Comparison of ENCODE assay signal across 21 cellular contexts in the genomic region with DNA sequence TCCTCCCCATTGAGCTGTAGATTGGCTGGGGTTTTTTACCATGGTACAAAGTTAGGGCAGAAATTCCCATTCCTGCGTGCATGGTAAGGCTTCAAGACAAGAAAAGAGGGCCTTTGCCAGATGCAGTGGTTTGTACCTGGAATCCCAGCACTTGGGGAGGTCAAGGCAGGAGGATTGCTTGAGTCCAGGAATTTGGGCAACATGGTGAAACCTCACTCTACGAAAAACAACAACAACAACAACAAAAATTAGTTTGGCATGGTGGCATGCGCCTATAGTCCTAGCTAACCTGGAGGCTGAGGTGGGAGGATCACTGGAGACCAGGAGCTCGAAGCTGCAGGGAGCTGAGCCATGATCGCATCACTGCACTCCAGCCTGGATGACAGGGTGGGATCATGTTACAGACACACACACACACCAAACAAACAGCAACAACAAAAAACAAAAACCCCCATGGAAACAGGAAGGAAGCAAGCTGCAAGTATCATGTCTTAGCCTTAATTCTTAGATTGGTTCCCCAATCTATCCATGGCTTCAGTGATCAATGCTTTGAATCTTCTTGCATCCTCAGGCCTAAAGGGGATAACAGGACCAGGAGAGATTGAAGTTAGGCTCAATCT. TPM values are rescaled to one million over a fixed set of nuclear protein-coding genes. Genes with fewer than 3 reads are reported as not detected.
DNase-seq lines count a peak whose midpoint lies in the region; ATAC-seq, FAIRE-seq and TF ChIP-seq lines count a peak whose summit lies in the region.
"Had no signal": no experiment of that assay in that cellular context is flagged by ENCODE, and none has a peak within 500 bp of the region (broad histone marks: within the 10 kb centered on the region; RNA-seq: fewer than 3 reads in every experiment).

No MANE protein-coding gene starts in this region.

- H3K27me3 Mint-ChIP-seq in Caco-2 (ENCODE audit: insufficient read depth, unreplicated experiment) (no peaks in the 10 kb centered on the region), nephron progenitor cell (ENCODE audit: low read depth, poor library complexity) (peaks cover 9% of the 10 kb centered on the region), MCF 10A (ENCODE audit: insufficient read depth, unreplicated experiment) (no peaks in the 10 kb centered on the region)
- H3K27me3 Mint-ChIP-seq in activated CD4-positive, alpha-beta T cell treated with anti-CD3 and anti-CD28 coated beads, Interleukin-2, amount 10 ng/mL, durations not matched to agents 7 days and 5 days, result peaks cover 25% of the 10 kb centered on the region

- TF ChIP-seq POLR2A in A549 (IDR thresholded peaks at IDR 0.05; ENCODE audit: low read length), result no peak
- no peak for TF ChIP-seq POLR2A in Peyer's patch (IDR thresholded peaks at IDR 0.05)

- intact Hi-C loops in Caco-2 (cut with micrococcal nuclease; ENCODE audit: unreplicated experiment), result no loop called here
- intact Hi-C loops in MCF 10A (cut with micrococcal nuclease), result no loop called here

- H3K4me3 Mint-ChIP-seq in Caco-2 (ENCODE audit: unreplicated experiment) (no peak overlapping the region), nephron progenitor cell (no peak overlapping the region), MCF 10A (ENCODE audit: unreplicated experiment) (no peak overlapping the region)
- no peak overlapping the region for H3K4me3 Mint-ChIP-seq in activated CD4-positive, alpha-beta T cell treated with anti-CD3 and anti-CD28 coated beads, Interleukin-2, amount 10 ng/mL, durations not matched to agents 7 days and 5 days
- H3K4me3 Mint-ChIP-seq: activated CD4-positive, alpha-beta T cell treated with anti-CD3 and anti-CD28 coated beads for 36 hours; CD4-positive, CD25-positive, alpha-beta regulatory T cell; T-helper 1 cell treated with Interleukin-12 subunit alpha and Interleukin-12 subunit beta and Interleukin-4 antibody, amounts not matched to agents 30 μg/mL and 1 μg/mL, for 36 hours had no signal

- FAIRE-seq in A549 (lab: Jason Lieb, UNC), result peak; percentile 54
- FAIRE-seq: small intestine had no signal

- BruUV-seq in Caco-2 (replicated peaks; lab: Mats Ljungman, UMichigan), result no TSS peak
- BruUV-seq in MCF 10A (replicated peaks; lab: Mats Ljungman, UMichigan), result no TSS peak

- ATAC-seq in A549, result peak in 1 of 2 experiments; percentile 12; a peak in 1 of 6 replicates

- H3K4me3 ChIP-seq in A549 (no peak overlapping the region), Caco-2 (ENCODE audit: low read depth, low read length) (no peak overlapping the region), Peyer's patch (no peak overlapping the region)
- H3K4me3 ChIP-seq: cardiac muscle cell, psoas muscle had no signal

- H3K36me3 ChIP-seq in Caco-2 (ENCODE audit: control insufficient read depth, insufficient read depth, low read length) (no peaks in the 10 kb centered on the region), Peyer's patch (peaks cover 0 to 22% (median 0%) of the 10 kb centered on the region in 3 donors)

- DNase-seq in A549 (ENCODE audit: low read depth in 1 of 2, low spot score in 1 of 2) (no peak), Caco-2 (no peak), nephron progenitor cell (no peak), Peyer's patch (no peak), MCF 10A (ENCODE audit: unreplicated experiment) (no peak)
- DNase-seq in activated CD4-positive, alpha-beta T cell treated with anti-CD3 and anti-CD28 coated beads, Interleukin-2, amount 10 ng/mL, durations not matched to agents 7 days and 5 days, result no peak
- DNase-seq: activated naive CD4-positive, alpha-beta T cell treated with Interleukin-2 at 50 U/mL for 16 hours; amniotic stem cell; CD4-positive, CD25-positive, alpha-beta regulatory T cell; NCI-H146; NCI-H2171 treated with DMSO at 0.1 percent for 48 hours; NCI-H524 treated with DMSO at 0.1 percent for 48 hours; psoas muscle; small intestine; stimulated activated CD4-positive, alpha-beta T cell treated with anti-CD3 and anti-CD28 coated beads, Interleukin-2, amount 100 ng/mL, for 24 hours had no signal

- peaks cover 54% of the 10 kb centered on the region for H3K36me3 Mint-ChIP-seq in Caco-2 (ENCODE audit: insufficient read depth, unreplicated experiment)
- H3K36me3 Mint-ChIP-seq in nephron progenitor cell (ENCODE audit: low read depth), result peaks cover 28% of the 10 kb centered on the region
- peaks cover 25% of the 10 kb centered on the region for H3K36me3 Mint-ChIP-seq in activated CD4-positive, alpha-beta T cell treated with anti-CD3 and anti-CD28 coated beads, Interleukin-2, amount 10 ng/mL, durations not matched to agents 7 days and 5 days (ENCODE audit: low read depth)
- H3K36me3 Mint-ChIP-seq in MCF 10A (ENCODE audit: insufficient read depth, unreplicated experiment), result peaks cover 28% of the 10 kb centered on the region

- POLR2A ChIA-PET in A549 (lab: Yijun Ruan, JAX) (no interaction called here), Caco-2 (lab: Charles Lee) (interaction anchor here (0.7 kb wide), 1 partner anchor 37 kb away, joined by 3 read pairs; no protein-coding TSS in a partner anchor), MCF 10A (lab: Yijun Ruan, JAX) (interaction anchor here (1.0 kb wide), 2 partner anchors 21 to 302 kb away, joined by 4 to 5 read pairs; no protein-coding TSS in a partner anchor)
- POLR2A ChIA-PET in activated CD4-positive, alpha-beta T cell treated with anti-CD3 and anti-CD28 coated beads, Interleukin-2, amount 10 ng/mL, durations not matched to agents 7 days and 5 days (lab: Charles Lee), result interaction anchor here (0.5 kb wide), 1 partner anchor 1481 kb away, joined by 3 read pairs; no protein-coding TSS in a partner anchor

- WGBS in A549 (ENCODE audit: missing lambda C conversion rate), result 96% methylated on average over 5 of the region's 5 CpGs

- TF ChIP-seq CTCF in A549 (IDR thresholded peaks at IDR 0.05), result no peak
- no peak for TF ChIP-seq CTCF in Caco-2 (IDR thresholded peaks at IDR 0.05; ENCODE audit: insufficient read depth in 1 of 2, low read depth in 1 of 2, low read length in 1 of 2, severe bottlenecking in 1 of 2, unreplicated experiment in 1 of 2)
- TF ChIP-seq CTCF in nephron progenitor cell (IDR thresholded peaks at IDR 0.05), result no peak
- TF ChIP-seq CTCF in Peyer's patch (IDR thresholded peaks at IDR 0.05), result no peak
- TF ChIP-seq CTCF in MCF 10A (IDR thresholded peaks at IDR 0.05; ENCODE audit: unreplicated experiment), result no peak

- H3K27me3 ChIP-seq in Caco-2 (replicated peaks; ENCODE audit: control insufficient read depth, insufficient read depth, low read length) (no peaks in the 10 kb centered on the region), Peyer's patch (peaks cover 0 to 4% of the 10 kb centered on the region in 2 donors)
- H3K27me3 ChIP-seq: cardiac muscle cell had no signal

- H3K27ac ChIP-seq in A549, result no peak overlapping the region; a peak in 1 of 6 replicates
- peak overlapping the region; percentile 39 for H3K27ac ChIP-seq in cingulate gyrus (ENCODE audit: low read depth, low read length)
- no peak overlapping the region for H3K27ac ChIP-seq in Peyer's patch
- H3K27ac ChIP-seq: cardiac muscle cell, KMS-11 had no signal

- no peak overlapping the region for H3K4me2 ChIP-seq in A549
- H3K4me2 ChIP-seq: KMS-11 had no signal

- H3K4me1 ChIP-seq in A549 (peaks cover 22% of the 10 kb centered on the region), Caco-2 (peaks cover 7% of the 10 kb centered on the region), Peyer's patch (peaks cover 0 to 4% (median 0%) of the 10 kb centered on the region in 4 donors)

- no peak for TF ChIP-seq RAD21 in A549 (conservative IDR thresholded peaks at IDR 0.05 in 1 of 2, IDR thresholded peaks at IDR 0.05 in 1 of 2)

- H3K4me1 Mint-ChIP-seq in Caco-2 (ENCODE audit: low read depth, unreplicated experiment) (peaks cover 5% of the 10 kb centered on the region), nephron progenitor cell (peaks cover 9% of the 10 kb centered on the region), MCF 10A (ENCODE audit: insufficient read depth, unreplicated experiment) (peaks cover 8% of the 10 kb centered on the region)
- H3K4me1 Mint-ChIP-seq in activated CD4-positive, alpha-beta T cell treated with anti-CD3 and anti-CD28 coated beads, Interleukin-2, amount 10 ng/mL, durations not matched to agents 7 days and 5 days, result peaks cover 6% of the 10 kb centered on the region

- H3K9me3 Mint-ChIP-seq in Caco-2 (ENCODE audit: unreplicated experiment), result no peaks in the 10 kb centered on the region
- H3K9me3 Mint-ChIP-seq in nephron progenitor cell, result no peaks in the 10 kb centered on the region
- H3K9me3 Mint-ChIP-seq in activated CD4-positive, alpha-beta T cell treated with anti-CD3 and anti-CD28 coated beads, Interleukin-2, amount 10 ng/mL, durations not matched to agents 7 days and 5 days, result no peaks in the 10 kb centered on the region
- no peaks in the 10 kb centered on the region for H3K9me3 Mint-ChIP-seq in MCF 10A (ENCODE audit: unreplicated experiment)
- H3K9me3 Mint-ChIP-seq: activated T-cell treated with anti-CD3 and anti-CD28 coated beads, Interleukin-2, amount 50 U/mL, for 72 hours; CD4-positive, CD25-positive, alpha-beta regulatory T cell; T-helper 1 cell treated with Interleukin-12 subunit alpha and Interleukin-12 subunit beta and Interleukin-4 antibody, amounts not matched to agents 30 μg/mL and 1 μg/mL, for 36 hours had no signal

- CTCF ChIA-PET in A549 (lab: Yijun Ruan, JAX) (interaction anchor here (1.0 to 4.3 kb wide), 8 partner anchors 9 to 681 kb away, joined by 3 to 19 read pairs (median 5); no protein-coding TSS in a partner anchor), Caco-2 (lab: Charles Lee) (no interaction called here), MCF 10A (lab: Yijun Ruan, JAX) (interaction anchor here (0.6 to 0.9 kb wide), 2 partner anchors 11 to 79 kb away, joined by 3 read pairs; no protein-coding TSS in a partner anchor)
- CTCF ChIA-PET in activated CD4-positive, alpha-beta T cell treated with anti-CD3 and anti-CD28 coated beads, Interleukin-2, amount 10 ng/mL, durations not matched to agents 7 days and 5 days (lab: Charles Lee), result interaction anchor here (0.6 to 3.6 kb wide), 3 partner anchors 9 to 1160 kb away, joined by 3 to 10 read pairs (median 4); no protein-coding TSS in a partner anchor

- H3K9me3 ChIP-seq in A549, result no peaks in the 10 kb centered on the region
- H3K9me3 ChIP-seq in Caco-2, result no peaks in the 10 kb centered on the region
- no peaks in the 10 kb centered on the region for H3K9me3 ChIP-seq in Peyer's patch
- H3K9me3 ChIP-seq: psoas muscle had no signal

- TF ChIP-seq EP300 in A549 (IDR thresholded peaks at IDR 0.05), result no peak

- peak overlapping the region; percentile 31 for H3K27ac Mint-ChIP-seq in Caco-2 (ENCODE audit: unreplicated experiment)
- H3K27ac Mint-ChIP-seq in nephron progenitor cell, result peak overlapping the region; percentile 72
- no peak overlapping the region for H3K27ac Mint-ChIP-seq in activated CD4-positive, alpha-beta T cell treated with anti-CD3 and anti-CD28 coated beads, Interleukin-2, amount 10 ng/mL, durations not matched to agents 7 days and 5 days
- H3K27ac Mint-ChIP-seq in MCF 10A (ENCODE audit: low read depth, unreplicated experiment), result no peak overlapping the region
- H3K27ac Mint-ChIP-seq: T-helper 1 cell treated with Interleukin-12 subunit alpha and Interleukin-12 subunit beta and Interleukin-4 antibody, amounts not matched to agents 30 μg/mL and 1 μg/mL, for 36 hours had no signal

RNA-seq across cellular contexts. Expression of a gene that starts 5.5 kb away (rescaled TPM):
- 18.8 and 22.0 TPM in 2 replicates for polyA plus RNA-seq in A549 (2011; rRNA removed)
- polyA plus RNA-seq in A549 (2012; cell fraction: cytosol; rRNA removed), result 24.6 and 37.8 TPM in 2 replicates
- polyA plus RNA-seq in A549 (2012; cell fraction: nucleus; rRNA removed), result 31.1 and 32.6 TPM in 2 replicates
- polyA plus RNA-seq in A549 (2017; fragmentation: RNase III; extraction: RNeasy Plus Mini Kit Qiagen cat#74134 plus additional on column Dnase treatment), result 18.8 to 21.2 TPM (median 21.2 TPM) in 3 replicates
- polyA minus RNA-seq in A549 (2011; rRNA and poly(A)+ RNA removed), result 54.4 and 58.2 TPM in 2 replicates
- total RNA-seq in Caco-2 (2022), result 53.3 and 58.0 TPM in 2 replicates
- total RNA-seq in Peyer's patch, result 10 to 100 TPM in 1 of 4 donors, 1 to 10 TPM in 3; 1.2 to 18.2 (median 4.7) TPM
- total RNA-seq in activated CD4-positive, alpha-beta T cell treated with anti-CD3 and anti-CD28 coated beads, Interleukin-2, amount 10 ng/mL, durations not matched to agents 7 days and 5 days, result 1 to 10 TPM in 1 of 2 experiments, under 1 TPM in 1; 0.69 to 1.0 TPM
- total RNA-seq in MCF 10A (2022), result 15.9 and 22.6 TPM in 2 replicates
- polyA plus RNA-seq: CD4-positive, CD25-positive, alpha-beta regulatory T cell had no signal

RNA-seq across cellular contexts. Expression of a gene that starts 47.9 kb away (rescaled TPM):
- polyA plus RNA-seq in A549 (2011; rRNA removed), result 504 and 514 TPM in 2 replicates
- polyA plus RNA-seq in A549 (2012; cell fraction: cytosol; rRNA removed), result 169 TPM in 2 replicates
- 53.4 and 73.7 TPM in 2 replicates for polyA plus RNA-seq in A549 (2012; cell fraction: nucleus; rRNA removed)
- polyA plus RNA-seq in A549 (2017; fragmentation: RNase III; extraction: RNeasy Plus Mini Kit Qiagen cat#74134 plus additional on column Dnase treatment), result 217 to 255 TPM (median 224 TPM) in 3 replicates
- 255 and 318 TPM in 2 replicates for polyA minus RNA-seq in A549 (2011; rRNA and poly(A)+ RNA removed)
- total RNA-seq in Caco-2 (2022), result 180 and 201 TPM in 2 replicates
- total RNA-seq in Peyer's patch, result 100 to 1,000 TPM in 1 of 4 donors, 10 to 100 TPM in 3; 34.0 to 102 (median 49.2) TPM
- total RNA-seq in activated CD4-positive, alpha-beta T cell treated with anti-CD3 and anti-CD28 coated beads, Interleukin-2, amount 10 ng/mL, durations not matched to agents 7 days and 5 days, result 100 to 1,000 TPM; 116 to 140 TPM
- 118 and 126 TPM in 2 replicates for total RNA-seq in MCF 10A (2022)

Comparison
In these comparisons a context has a peak if more than half of its experiments do, and no peak if none do; other contexts are left out.
1. H3K27ac Mint-ChIP-seq: peak in Caco-2 (single experiment) and nephron progenitor cell (single experiment); none in activated CD4-positive, alpha-beta T cell treated with anti-CD3 and anti-CD28 coated beads, Interleukin-2, amount 10 ng/mL, durations not matched to agents 7 days and 5 days (single experiment) and MCF 10A (single experiment).